ENCODE assay signal across 11 cellular contexts in genomic region chr20:38452880-38453624, GRCh38. TPM values are rescaled to one million over a fixed set of nuclear protein-coding genes. Genes with fewer than 3 reads are reported as not detected.
DNase-seq lines count a peak whose midpoint lies in the region; ATAC-seq and TF ChIP-seq lines count a peak whose summit lies in the region.
"Had no signal": no experiment of that assay in that cellular context is flagged by ENCODE, and none has a peak within 500 bp of the region (broad histone marks: within the 10 kb centered on the region; RNA-seq: fewer than 3 reads in every experiment).

No MANE protein-coding gene starts in this region.

- H2AK5ac ChIP-seq in mesenchymal stem cell (ENCODE audit: low read length, severe bottlenecking) = no peak overlapping the region

- H3K27ac ChIP-seq in epithelial cell of prostate (peak overlapping the region; percentile 61), mesenchymal stem cell (ENCODE audit: low read length, poor library complexity, severe bottlenecking) (peak overlapping the region; percentile 54)

- H4K8ac ChIP-seq in mesenchymal stem cell (ENCODE audit: low read length) = peak overlapping the region; percentile 97

- H3K4ac ChIP-seq in mesenchymal stem cell (ENCODE audit: low read depth in 1 of 2, low read length in 2 of 2) = peak overlapping the region; percentile 65 to 66

- H3K14ac ChIP-seq in mesenchymal stem cell (ENCODE audit: low read length in 2 of 2) = peak overlapping the region in 1 of 2 experiments; percentile 68

- 54% methylated on average over 12 of the region's 19 CpGs for WGBS in mesenchymal stem cell

- no peak overlapping the region for H3K9ac ChIP-seq in mesenchymal stem cell (ENCODE audit: low read length)

- H3K79me1 ChIP-seq in mesenchymal stem cell (replicated peaks; ENCODE audit: low read length, poor library complexity, severe bottlenecking) = peaks cover 10% of the 10 kb centered on the region

- H2AFZ ChIP-seq in mesenchymal stem cell (ENCODE audit: low read depth, low read length) = peak overlapping the region; percentile 94

- no peak overlapping the region for H3K4me3 Mint-ChIP-seq in naive thymus-derived CD8-positive, alpha-beta T cell
- H3K4me3 Mint-ChIP-seq: dendritic cell treated with granulocyte-macrophage colony-stimulating factor and Interleukin-4, amounts not matched to agents 40 ng/mL and 50 ng/mL, for 4 days; T-helper 1 cell treated with Interleukin-12 subunit alpha and Interleukin-12 subunit beta and Interleukin-4 antibody, amounts not matched to agents 30 μg/mL and 1 μg/mL, for 36 hours had no signal

- no peak for ATAC-seq in naive thymus-derived CD8-positive, alpha-beta T cell
- ATAC-seq in GM18517 (IDR thresholded peaks at IDR 0.05; ENCODE audit: unreplicated experiment) = no peak

- no peak overlapping the region for H2BK15ac ChIP-seq in mesenchymal stem cell (ENCODE audit: low read depth, poor library complexity, severe bottlenecking)

- H3K23ac ChIP-seq in mesenchymal stem cell (ENCODE audit: low read length in 2 of 2) = no peak overlapping the region

- H3K27me3 ChIP-seq in mesenchymal stem cell (ENCODE audit: control insufficient read depth in 1 of 2, insufficient read depth in 1 of 2, low read length in 2 of 2) = no peaks in the 10 kb centered on the region

- no peak overlapping the region for H2BK5ac ChIP-seq in mesenchymal stem cell (ENCODE audit: low read depth, low read length, poor library complexity, severe bottlenecking)

- H3K4me1 ChIP-seq in mesenchymal stem cell (ENCODE audit: control insufficient read depth, insufficient read depth, low read depth, low read length) = peaks cover 15% of the 10 kb centered on the region

- H3K27me3 Mint-ChIP-seq in naive thymus-derived CD8-positive, alpha-beta T cell = no peaks in the 10 kb centered on the region
- H3K27me3 Mint-ChIP-seq: IgD-negative memory B cell had no signal

- POLR2A ChIA-PET in naive thymus-derived CD8-positive, alpha-beta T cell (lab: Charles Lee) = interaction anchor here (0.5 kb wide), 1 partner anchor 27 kb away, joined by 5 read pairs; no protein-coding TSS in a partner anchor

- peak overlapping the region; percentile 45 for H2BK120ac ChIP-seq in mesenchymal stem cell (ENCODE audit: low read depth, low read length)

- peak; percentile 47 for DNase-seq in AG08395 (ENCODE audit: low spot score)
- no peak for DNase-seq in epithelial cell of prostate (ENCODE audit: low read depth, low spot score)
- DNase-seq in mesenchymal stem cell = peak; percentile 69
- DNase-seq in naive thymus-derived CD8-positive, alpha-beta T cell = no peak
- no peak for DNase-seq in NCI-H2107 (lab: John Stamatoyannopoulos, UW)
- DNase-seq in NCI-H526 treated with DMSO at 0.1 percent for 48 hours (lab: John Stamatoyannopoulos, UW) = no peak

- H3K27ac Mint-ChIP-seq in naive thymus-derived CD8-positive, alpha-beta T cell = peak overlapping the region in 1 of 10 donors; percentile 69
- H3K27ac Mint-ChIP-seq: dendritic cell treated with granulocyte-macrophage colony-stimulating factor and Interleukin-4, amounts not matched to agents 40 ng/mL and 50 ng/mL, for 4 days; T-helper 1 cell treated with Interleukin-12 subunit alpha and Interleukin-12 subunit beta and Interleukin-4 antibody, amounts not matched to agents 30 μg/mL and 1 μg/mL, for 36 hours had no signal

- H2BK12ac ChIP-seq in mesenchymal stem cell (ENCODE audit: low read length in 2 of 2) = peak overlapping the region; percentile 21 to 80

- peaks cover 20 to 33% of the 10 kb centered on the region in 2 experiments for H3K36me3 ChIP-seq in mesenchymal stem cell (ENCODE audit: control insufficient read depth in 1 of 2, insufficient read depth in 2 of 2, low read depth in 1 of 2, low read length in 2 of 2)

- H3K18ac ChIP-seq in mesenchymal stem cell (ENCODE audit: low read depth in 1 of 2, low read length in 2 of 2) = peak overlapping the region; percentile 75 to 87

- peak overlapping the region; percentile 73 for H4K91ac ChIP-seq in mesenchymal stem cell (ENCODE audit: low read length)

- no peaks in the 10 kb centered on the region for H3K9me3 ChIP-seq in mesenchymal stem cell (ENCODE audit: control insufficient read depth, low read length)

- no peaks in the 10 kb centered on the region for H3K9me3 Mint-ChIP-seq in naive thymus-derived CD8-positive, alpha-beta T cell
- H3K9me3 Mint-ChIP-seq: dendritic cell treated with granulocyte-macrophage colony-stimulating factor and Interleukin-4, amounts not matched to agents 40 ng/mL and 50 ng/mL, for 4 days; IgD-negative memory B cell; T-helper 1 cell treated with Interleukin-12 subunit alpha and Interleukin-12 subunit beta and Interleukin-4 antibody, amounts not matched to agents 30 μg/mL and 1 μg/mL, for 36 hours had no signal

- no peak overlapping the region for H3K4me3 ChIP-seq in mesenchymal stem cell (ENCODE audit: insufficient read depth in 1 of 2, low read depth in 1 of 2, low read length in 2 of 2)

- peaks cover 6 to 36% (median 16%) of the 10 kb centered on the region in 3 donors for H3K36me3 Mint-ChIP-seq in naive thymus-derived CD8-positive, alpha-beta T cell

- peaks cover 5 to 12% (median 9%) of the 10 kb centered on the region in 4 donors for H3K4me1 Mint-ChIP-seq in naive thymus-derived CD8-positive, alpha-beta T cell

- H3K4me2 ChIP-seq in mesenchymal stem cell (ENCODE audit: low read length, poor library complexity, severe bottlenecking) = no peak overlapping the region

TF ChIP-seq in PFSK-1, 5 proteins besides CTCF, POLR2A, EP300 and RAD21:
- TF ChIP-seq REST (IDR thresholded peaks at IDR 0.05; ENCODE audit: insufficient read depth in 1 of 2, low read depth in 2 of 2, low read length in 2 of 2) (no peak), POLR2AphosphoS5 (IDR thresholded peaks at IDR 0.05; ENCODE audit: low read depth, low read length) (no peak), SIN3A (IDR thresholded peaks at IDR 0.05; ENCODE audit: borderline replicate concordance, insufficient read depth, low read length) (0 out of 2 replicates have a peak, but pooled peaks have one; percentile 24), FOXP2 (optimal IDR thresholded peaks at IDR 0.05; ENCODE audit: borderline replicate concordance, extremely low read depth, extremely low read length, insufficient read depth) (no peak), TAF1 (IDR thresholded peaks at IDR 0.05; ENCODE audit: borderline replicate concordance, insufficient read depth, low read length) (no peak)
TF ChIP-seq in PFSK-1: peak in this region for 1.

RNA-seq across cellular contexts. Expression of gene SNHG17, which starts 17.9 kb away (rescaled TPM):
- polyA plus RNA-seq in PFSK-1 (2012; ENCODE audit: insufficient read length, low read depth) = 143 TPM
- 33.0 TPM for polyA plus RNA-seq in mesenchymal stem cell (2013, experiment 1 of 2)
- 30.3 TPM for polyA plus RNA-seq in mesenchymal stem cell (2013, experiment 2 of 2)
- total RNA-seq in naive thymus-derived CD8-positive, alpha-beta T cell = 10 to 100 TPM; 75.3 to 78.2 TPM
- polyA plus RNA-seq in naive thymus-derived CD8-positive, alpha-beta T cell = 100 to 1,000 TPM in 1 of 3 donors, 10 to 100 TPM in 2; 33.8 to 127 (median 57.0) TPM

RNA-seq across cellular contexts. Expression of gene RALGAPB, which starts 19.6 kb away (rescaled TPM):
- 15.3 TPM for polyA plus RNA-seq in PFSK-1 (2012; ENCODE audit: insufficient read length, low read depth)
- polyA plus RNA-seq in mesenchymal stem cell (2013, experiment 1 of 2) = 17.5 TPM
- 16.6 TPM for polyA plus RNA-seq in mesenchymal stem cell (2013, experiment 2 of 2)
- 10 to 100 TPM; 49.7 to 56.2 TPM for total RNA-seq in naive thymus-derived CD8-positive, alpha-beta T cell
- polyA plus RNA-seq in naive thymus-derived CD8-positive, alpha-beta T cell = 10 to 100 TPM in 1 of 3 donors, 1 to 10 TPM in 2; 8.8 to 13.8 (median 9.3) TPM

Comparison
In these comparisons a context has a peak if more than half of its experiments do, and no peak if none do; other contexts are left out.
1. DNase-seq: peak in AG08395 (single experiment) and mesenchymal stem cell (single experiment); none in epithelial cell of prostate (single experiment), naive thymus-derived CD8-positive, alpha-beta T cell (0 of 10), NCI-H2107 (single experiment) and NCI-H526 treated with DMSO at 0.1 percent for 48 hours (single experiment).